18 cellular contexts compared by ENCODE assay signal in the genomic region with DNA sequence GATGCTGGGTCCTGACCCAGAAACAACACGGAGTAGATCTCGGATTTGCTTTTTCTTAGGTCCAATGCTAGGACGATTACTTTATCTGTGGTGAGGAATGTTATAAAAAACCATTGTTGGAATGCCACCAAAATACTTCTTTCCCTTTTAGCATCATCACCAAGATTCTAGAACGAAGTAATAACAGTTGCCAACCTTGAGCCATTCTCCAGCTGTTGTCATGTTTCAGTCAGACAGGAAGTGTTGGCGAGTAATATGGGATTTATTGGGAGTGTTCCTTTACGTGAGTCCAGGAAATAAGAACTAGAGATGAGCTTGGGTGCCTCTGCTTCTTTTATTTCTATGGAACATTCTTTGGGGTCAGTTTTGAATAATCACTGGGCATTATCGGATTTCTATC.
"Had no signal": no experiment of that assay in that cellular context is flagged by ENCODE, and none has a peak within 500 bp of the region (broad histone marks: within the 10 kb centered on the region; RNA-seq: fewer than 3 reads in every experiment).

No MANE protein-coding gene starts in this region.

- H3K4me3 Mint-ChIP-seq: immature natural killer cell, T-cell had no signal

- H3K27ac Mint-ChIP-seq: immature natural killer cell, T-cell had no signal

- H3K27me3 ChIP-seq: sigmoid colon, stomach, upper lobe of right lung had no signal

- H3K4me3 ChIP-seq: lower lobe of right lung, sigmoid colon, stomach, thoracic aorta, upper lobe of right lung had no signal

- H3K27ac ChIP-seq: lower lobe of right lung, sigmoid colon, stomach, thoracic aorta, upper lobe of right lung had no signal

- H3K4me1 ChIP-seq: lower lobe of right lung, upper lobe of right lung had no signal

- H3K27me3 Mint-ChIP-seq: T-cell had no signal

- H3K4me1 Mint-ChIP-seq: immature natural killer cell, T-cell had no signal

- H3K36me3 Mint-ChIP-seq: immature natural killer cell, T-cell had no signal

- ATAC-seq: activated CD4-positive, CD25-positive, alpha-beta regulatory T cell treated with anti-CD3 and anti-CD28 coated beads, Interleukin-2, amount 50 U/mL, for 24 hours; left cardiac atrium; lower lobe of right lung; T-cell; upper lobe of right lung had no signal

- DNase-seq: activated naive CD4-positive, alpha-beta T cell treated with Interleukin-2 at 50 U/mL for 16 hours; activated T-cell treated with anti-CD3 and anti-CD28 coated beads for 4 hours; aorta; foreskin fibroblast; glutamatergic neuron; immature natural killer cell; left cardiac atrium; lower lobe of right lung; sigmoid colon; stimulated activated CD4-positive, alpha-beta T cell treated with anti-CD3 and anti-CD28 coated beads, Interleukin-12 subunit alpha, Interleukin-12 subunit beta, amount 100 ng/mL, for 4 hours; stimulated activated CD4-positive, alpha-beta T cell treated with anti-CD3 and anti-CD28 coated beads, Interleukin-2, amount 100 ng/mL, for 24 hours; stomach; T-cell; T-helper 9 cell; upper lobe of right lung had no signal

- FAIRE-seq: bronchial epithelial cell had no signal

- H3K36me3 ChIP-seq: lower lobe of right lung, sigmoid colon, stomach, thoracic aorta, upper lobe of right lung had no signal

- H3K9me3 ChIP-seq: lower lobe of right lung, sigmoid colon, stomach, thoracic aorta, upper lobe of right lung had no signal
